In genomic region chr12:20783796-20784357, GRCh38 we compare ENCODE assay signal across 5 cellular contexts. TPM values are rescaled to one million over a fixed set of nuclear protein-coding genes. Genes with fewer than 3 reads are reported as not detected.
"Had no signal": no experiment of that assay in that cellular context is flagged by ENCODE, and none has a peak within 500 bp of the region (broad histone marks: within the 10 kb centered on the region; RNA-seq: fewer than 3 reads in every experiment).

No MANE protein-coding gene starts in this region.

RNA-seq across cellular contexts. Expression of gene SLCO1B3, which starts 26.6 kb away (rescaled TPM):
- total RNA-seq: GM23248, H1, H7, H9, HFFc6 had no signal
